9 cellular contexts compared by ENCODE assay signal in genomic region chr2:26178746-26179436, GRCh38. TPM values are rescaled to one million over a fixed set of nuclear protein-coding genes. Genes with fewer than 3 reads are reported as not detected.
A peak's percentile ranks its signal among the peaks of the same experiment; 100 is the strongest.
DNase-seq lines count a peak whose midpoint lies in the region; ATAC-seq, FAIRE-seq and TF ChIP-seq lines count a peak whose summit lies in the region.
"Had no signal": no experiment of that assay in that cellular context is flagged by ENCODE, and none has a peak within 500 bp of the region (broad histone marks: within the 10 kb centered on the region; RNA-seq: fewer than 3 reads in every experiment).

No MANE protein-coding gene starts in this region.

- WGBS in psoas muscle, 3 donors, result 3 to 8% (median 4%) methylated on average over 39 to 48 of the region's 48 CpGs

- H3K27me3 Mint-ChIP-seq in activated T-helper 17 cell treated with anti-CD3 and anti-CD28 coated beads, Interleukin-2, amount 50 U/mL, for 72 hours, result peaks cover 24% of the 10 kb centered on the region

- peak; percentile 67 for ATAC-seq in activated T-helper 17 cell treated with anti-CD3 and anti-CD28 coated beads, Interleukin-2, amount 50 U/mL, for 72 hours (replicated peaks)
- ATAC-seq in psoas muscle, result peak; percentile 31 to 72 (median 50)
- ATAC-seq in GM19351 (IDR thresholded peaks at IDR 0.05; ENCODE audit: unreplicated experiment), result no peak
- ATAC-seq: HCT116 had no signal

- TF ChIP-seq POLR2A in GM12892 (IDR thresholded peaks at IDR 0.05; ENCODE audit: low read depth, low read length), result no peak

- peak; percentile 39 for DNase-seq in ACHN
- peak; percentile 32 for DNase-seq in GM12892 (ENCODE audit: insufficient read length)
- DNase-seq in left ventricle myocardium inferior, result peak; percentile 33
- DNase-seq in psoas muscle, result peak in 1 of 2 donors; percentile 64
- DNase-seq in NCI-H146 treated with DMSO at 0.1 percent for 48 hours (lab: John Stamatoyannopoulos, UW; ENCODE audit: unreplicated experiment), result no peak
- no peak for DNase-seq in putamen (ENCODE audit: low spot score)

- peak overlapping the region; percentile 66 for H3K4me3 Mint-ChIP-seq in activated T-helper 17 cell treated with anti-CD3 and anti-CD28 coated beads, Interleukin-2, amount 50 U/mL, for 72 hours

- H3K36me3 ChIP-seq in left ventricle myocardium inferior (no peaks in the 10 kb centered on the region), psoas muscle (ENCODE audit: insufficient read depth in 1 of 2, low read depth in 1 of 2) (no peaks in the 10 kb centered on the region)

- H3K27ac Mint-ChIP-seq in activated T-helper 17 cell treated with anti-CD3 and anti-CD28 coated beads, Interleukin-2, amount 50 U/mL, for 72 hours, result no peak overlapping the region

- H3K27ac ChIP-seq in left ventricle myocardium inferior (replicated peaks), result peak overlapping the region; percentile 19
- H3K27ac ChIP-seq in psoas muscle, result no peak overlapping the region

- peaks cover 4% of the 10 kb centered on the region for H3K4me1 Mint-ChIP-seq in activated T-helper 17 cell treated with anti-CD3 and anti-CD28 coated beads, Interleukin-2, amount 50 U/mL, for 72 hours

- peaks cover 28% of the 10 kb centered on the region for H3K27me3 ChIP-seq in left ventricle myocardium inferior (ENCODE audit: low read depth)
- H3K27me3 ChIP-seq in psoas muscle (ENCODE audit: insufficient read depth in 3 of 3, low read length in 2 of 3), result peaks cover 0 to 13% (median 6%) of the 10 kb centered on the region in 3 donors

- H3K4me3 ChIP-seq in left ventricle myocardium inferior (peak overlapping the region; percentile 76), psoas muscle (peak overlapping the region; percentile 70)

- no peaks in the 10 kb centered on the region for H3K9me3 Mint-ChIP-seq in activated T-helper 17 cell treated with anti-CD3 and anti-CD28 coated beads, Interleukin-2, amount 50 U/mL, for 72 hours

- intact Hi-C loops in left ventricle myocardium inferior (cut with micrococcal nuclease), result no loop called here
- intact Hi-C loops in psoas muscle (cut with DNase I), result no loop called here

- H3K4me1 ChIP-seq in left ventricle myocardium inferior (peaks cover 17% of the 10 kb centered on the region), psoas muscle (peaks cover 7% of the 10 kb centered on the region)

- in situ Hi-C loops in ACHN (cut with HindIII; ENCODE audit: low pct_ligation_motif_present, low pct_unique_long_range_greater_than_20kb, low sequenced_read_pairs), result no loop called here

- TF ChIP-seq CTCF in left ventricle myocardium inferior (IDR thresholded peaks at IDR 0.05; ENCODE audit: borderline replicate concordance), result no peak
- TF ChIP-seq CTCF in psoas muscle (IDR thresholded peaks at IDR 0.05), result no peak

- H3K9me3 ChIP-seq in left ventricle myocardium inferior (replicated peaks) (no peaks in the 10 kb centered on the region), psoas muscle (no peaks in the 10 kb centered on the region)

- FAIRE-seq in GM12892 (lab: Jason Lieb, UNC), result no peak

- H3K36me3 Mint-ChIP-seq in activated T-helper 17 cell treated with anti-CD3 and anti-CD28 coated beads, Interleukin-2, amount 50 U/mL, for 72 hours (ENCODE audit: low read depth), result no peaks in the 10 kb centered on the region

RNA-seq across cellular contexts. Expression of gene GAREM2, which starts 6.0 kb away (rescaled TPM):
- polyA plus RNA-seq in GM12892 (2012; ENCODE audit: missing spikeins), result 0.70 TPM
- total RNA-seq in activated T-helper 17 cell treated with anti-CD3 and anti-CD28 coated beads, Interleukin-2, amount 50 U/mL, for 72 hours, result 1 to 10 TPM; 2.1 TPM
- total RNA-seq in left ventricle myocardium inferior, result 0.93 TPM
- total RNA-seq in psoas muscle, result 1 to 10 TPM; 1.2 to 5.5 (median 2.5) TPM
- polyA plus RNA-seq in psoas muscle, result 1 to 10 TPM in 1 of 3 donors, under 1 TPM in 2; 0.39 to 1.4 (median 0.51) TPM

Comparison
In these comparisons a context has a peak if more than half of its experiments do, and no peak if none do; other contexts are left out.
1. DNase-seq: peak in ACHN (single experiment), GM12892 (single experiment) and left ventricle myocardium inferior (single experiment); none in NCI-H146 treated with DMSO at 0.1 percent for 48 hours (single experiment) and putamen (single experiment).